15 cellular contexts compared by ENCODE assay signal in the genomic region with DNA sequence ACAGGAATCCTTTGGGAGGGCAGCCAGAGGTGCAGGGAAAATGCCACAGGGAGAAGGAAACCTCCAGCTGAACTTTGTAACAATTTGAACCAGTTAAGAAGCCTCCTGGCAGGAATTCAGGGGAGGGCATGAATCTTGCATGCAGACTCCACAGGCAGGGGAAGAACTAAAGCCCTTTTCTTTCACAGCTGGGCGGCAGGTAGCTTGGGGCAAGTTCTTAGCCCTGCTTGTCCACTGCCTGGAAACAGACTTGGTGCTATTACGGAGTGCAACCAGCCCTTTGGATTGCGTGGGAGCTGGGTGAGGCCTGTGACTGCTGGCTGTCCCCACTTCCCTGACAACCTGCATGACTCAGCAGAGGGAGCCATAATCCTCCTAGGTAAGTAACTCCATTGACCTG. TPM values are rescaled to one million over a fixed set of nuclear protein-coding genes. Genes with fewer than 3 reads are reported as not detected.
DNase-seq lines count a peak whose midpoint lies in the region; ATAC-seq and TF ChIP-seq lines count a peak whose summit lies in the region.
"Had no signal": no experiment of that assay in that cellular context is flagged by ENCODE, and none has a peak within 500 bp of the region (broad histone marks: within the 10 kb centered on the region; RNA-seq: fewer than 3 reads in every experiment).

No MANE protein-coding gene starts in this region.

- no peak overlapping the region for H2BK12ac ChIP-seq in mesenchymal stem cell (ENCODE audit: low read length in 2 of 2)

- peak overlapping the region; percentile 43; the same call in 1 of the 2 replicates for H2AFZ ChIP-seq in PC-9
- H2AFZ ChIP-seq in mesenchymal stem cell (ENCODE audit: low read depth, low read length), result no peak overlapping the region

- no peak overlapping the region for H3K18ac ChIP-seq in mesenchymal stem cell (ENCODE audit: low read depth in 1 of 2, low read length in 2 of 2)

- peaks cover 3% of the 10 kb centered on the region for H3K9me3 ChIP-seq in PC-9 (ENCODE audit: insufficient read depth, low read depth)
- H3K9me3 ChIP-seq in mesenchymal stem cell (ENCODE audit: control insufficient read depth, low read length), result peaks cover 11% of the 10 kb centered on the region
- no peaks in the 10 kb centered on the region for H3K9me3 ChIP-seq in transverse colon

- in situ Hi-C loops in transverse colon (cut with MboI; ENCODE audit: low pct_ligation_motif_present in 1 of 4, low pct_unique_long_range_greater_than_20kb in 1 of 4, low sequenced_read_pairs in 3 of 4), result no loop called here

- no peak for TF ChIP-seq EP300 in transverse colon (IDR thresholded peaks at IDR 0.05; ENCODE audit: low read depth)

- H3K23ac ChIP-seq in mesenchymal stem cell (ENCODE audit: low read length in 2 of 2), result no peak overlapping the region

- H3K27me3 ChIP-seq in PC-9 (ENCODE audit: insufficient read depth, low read depth) (no peaks in the 10 kb centered on the region), mesenchymal stem cell (ENCODE audit: control insufficient read depth in 1 of 2, insufficient read depth in 1 of 2, low read length in 2 of 2) (no peaks in the 10 kb centered on the region), transverse colon (no peaks in the 10 kb centered on the region)

- H3K79me1 ChIP-seq in mesenchymal stem cell (replicated peaks; ENCODE audit: low read length, poor library complexity, severe bottlenecking), result no peaks in the 10 kb centered on the region

- no peak overlapping the region for H3K14ac ChIP-seq in mesenchymal stem cell (ENCODE audit: low read length in 2 of 2)

- no peak overlapping the region for H2AK5ac ChIP-seq in mesenchymal stem cell (ENCODE audit: low read length, severe bottlenecking)

- no peak overlapping the region for H2BK120ac ChIP-seq in mesenchymal stem cell (ENCODE audit: low read depth, low read length)

- H3K36me3 ChIP-seq in PC-9 (ENCODE audit: low read depth) (no peaks in the 10 kb centered on the region), mesenchymal stem cell (ENCODE audit: control insufficient read depth in 1 of 2, insufficient read depth in 2 of 2, low read depth in 1 of 2, low read length in 2 of 2) (peaks cover 0 to 3% of the 10 kb centered on the region in 2 experiments), transverse colon (no peaks in the 10 kb centered on the region)

- no peak for ATAC-seq in natural killer cell treated with Interleukin-12 subunit alpha and Interleukin-12 subunit beta and Interleukin-15 and Interleukin-18, amount 100 ng/mL, for 72 hours
- ATAC-seq in HG02970 (IDR thresholded peaks at IDR 0.05; ENCODE audit: low FRiP score, unreplicated experiment), result no peak

- H3K4me2 ChIP-seq in PC-9 (peak overlapping the region; percentile 16; the same call in 1 of the 2 replicates), mesenchymal stem cell (ENCODE audit: low read length, poor library complexity, severe bottlenecking) (no peak overlapping the region)

- H3K4me1 ChIP-seq in PC-9 (replicated peaks; ENCODE audit: insufficient read depth), result peaks cover 21% of the 10 kb centered on the region
- no peaks in the 10 kb centered on the region for H3K4me1 ChIP-seq in mesenchymal stem cell (ENCODE audit: control insufficient read depth, insufficient read depth, low read depth, low read length)
- no peaks in the 10 kb centered on the region for H3K4me1 ChIP-seq in transverse colon

- peaks cover 16% of the 10 kb centered on the region for H3K4me1 Mint-ChIP-seq in chondrocyte (ENCODE audit: low read depth)
- H3K4me1 Mint-ChIP-seq in natural killer cell treated with Interleukin-12 subunit alpha and Interleukin-12 subunit beta and Interleukin-15 and Interleukin-18, amount 100 ng/mL, for 72 hours (ENCODE audit: low read depth in 2 of 2), result no peaks in the 10 kb centered on the region

- TF ChIP-seq POLR2A in transverse colon (IDR thresholded peaks at IDR 0.05), result no peak

- H4K91ac ChIP-seq in mesenchymal stem cell (ENCODE audit: low read length), result peak overlapping the region; percentile 39

- CTCF ChIA-PET in PC-9 (lab: Charles Lee), result no interaction called here

- no peaks in the 10 kb centered on the region for H3K79me2 ChIP-seq in PC-9 (ENCODE audit: low read depth)

- H3K9me3 Mint-ChIP-seq in chondrocyte (ENCODE audit: low read depth), result peaks cover 19% of the 10 kb centered on the region
- peaks cover 2% of the 10 kb centered on the region for H3K9me3 Mint-ChIP-seq in natural killer cell treated with Interleukin-12 subunit alpha and Interleukin-12 subunit beta and Interleukin-15 and Interleukin-18, amount 100 ng/mL, for 72 hours

- no peak overlapping the region for H3K9ac ChIP-seq in mesenchymal stem cell (ENCODE audit: low read length)

- DNase-seq in EH (ENCODE audit: low read depth), result peak; percentile 26
- peak; percentile 49 to 59 for DNase-seq in PC-9
- no peak for DNase-seq in chondrocyte (ENCODE audit: low spot score)
- DNase-seq in mesenchymal stem cell, result no peak
- DNase-seq in natural killer cell treated with Interleukin-12 subunit alpha and Interleukin-12 subunit beta and Interleukin-15 and Interleukin-18, amount 100 ng/mL, for 72 hours (ENCODE audit: low spot score), result no peak
- DNase-seq in transverse colon, result no peak
- no peak for DNase-seq in hippocampal formation (lab: John Stamatoyannopoulos, UW)
- DNase-seq: HCEC 1CT, KBM-7, NCI-H1105, NCI-H187, NCI-H82, SHP77 treated with DMSO at 0.1 percent for 48 hours had no signal

- intact Hi-C loops in PC-9 (cut with micrococcal nuclease; ENCODE audit: unreplicated experiment), result no loop called here
- intact Hi-C loops in transverse colon (cut with DNase I; ENCODE audit: low total_unique reads), result no loop called here

- no peak overlapping the region for H3K4me3 Mint-ChIP-seq in chondrocyte (ENCODE audit: unreplicated experiment)
- no peak overlapping the region for H3K4me3 Mint-ChIP-seq in natural killer cell treated with Interleukin-12 subunit alpha and Interleukin-12 subunit beta and Interleukin-15 and Interleukin-18, amount 100 ng/mL, for 72 hours

- H3K27ac Mint-ChIP-seq in chondrocyte (ENCODE audit: unreplicated experiment), result peak overlapping the region; percentile 6
- no peak overlapping the region for H3K27ac Mint-ChIP-seq in natural killer cell treated with Interleukin-12 subunit alpha and Interleukin-12 subunit beta and Interleukin-15 and Interleukin-18, amount 100 ng/mL, for 72 hours

- peaks cover 8% of the 10 kb centered on the region; the same call in 1 of the 2 replicates for H3F3A ChIP-seq in PC-9 (ENCODE audit: insufficient read depth, low read depth)

- no peak overlapping the region for H4K8ac ChIP-seq in mesenchymal stem cell (ENCODE audit: low read length)

- POLR2A ChIA-PET in PC-9 (lab: Charles Lee; ENCODE audit: unreplicated experiment), result interaction anchor here (0.6 kb wide), 1 partner anchor 54 kb away, joined by 4 read pairs; no protein-coding TSS in a partner anchor

- no peak overlapping the region for H3K4me3 ChIP-seq in PC-9
- no peak overlapping the region for H3K4me3 ChIP-seq in mesenchymal stem cell (ENCODE audit: insufficient read depth in 1 of 2, low read depth in 1 of 2, low read length in 2 of 2)
- no peak overlapping the region for H3K4me3 ChIP-seq in transverse colon

- TF ChIP-seq CTCF in PC-9 (conservative IDR thresholded peaks at IDR 0.05) (no peak), chondrocyte (IDR thresholded peaks at IDR 0.05) (no peak), transverse colon (IDR thresholded peaks at IDR 0.05) (no peak)

- WGBS in mesenchymal stem cell, result 97% methylated on average over 3 of the region's 3 CpGs
- 84% methylated on average over 3 of the region's 3 CpGs; no CpG with 5 or more reads in 1 of the 2 donors for WGBS in transverse colon (ENCODE audit: low coverage in 1 of 2), 2 donors

- H3K9me2 ChIP-seq in PC-9 (ENCODE audit: insufficient read depth), result no peaks in the 10 kb centered on the region

- H4K20me1 ChIP-seq in PC-9 (ENCODE audit: insufficient read depth), result no peaks in the 10 kb centered on the region

- H2BK5ac ChIP-seq in mesenchymal stem cell (ENCODE audit: low read depth, low read length, poor library complexity, severe bottlenecking), result no peak overlapping the region

- H3K27ac ChIP-seq in PC-9 (peak overlapping the region; percentile 83), mesenchymal stem cell (ENCODE audit: low read length, poor library complexity, severe bottlenecking) (no peak overlapping the region), transverse colon (no peak overlapping the region)
- H3K27ac ChIP-seq: HL-60 had no signal

- peak overlapping the region in 1 of 2 experiments; percentile 51 for H3K4ac ChIP-seq in mesenchymal stem cell (ENCODE audit: low read depth in 1 of 2, low read length in 2 of 2)

- BruUV-seq in PC-9 (replicated peaks; lab: Mats Ljungman, UMichigan), result TSS peak; percentile 55

- H2BK15ac ChIP-seq in mesenchymal stem cell (ENCODE audit: low read depth, poor library complexity, severe bottlenecking), result no peak overlapping the region

- H3K36me3 Mint-ChIP-seq in chondrocyte (ENCODE audit: low read depth), result peaks cover 6% of the 10 kb centered on the region
- H3K36me3 Mint-ChIP-seq in natural killer cell treated with Interleukin-12 subunit alpha and Interleukin-12 subunit beta and Interleukin-15 and Interleukin-18, amount 100 ng/mL, for 72 hours, result no peaks in the 10 kb centered on the region

- H3K27me3 Mint-ChIP-seq in chondrocyte (ENCODE audit: low read depth), result peaks cover 2% of the 10 kb centered on the region
- H3K27me3 Mint-ChIP-seq in natural killer cell treated with Interleukin-12 subunit alpha and Interleukin-12 subunit beta and Interleukin-15 and Interleukin-18, amount 100 ng/mL, for 72 hours, result peaks cover 43% of the 10 kb centered on the region in 2 donors

RNA-seq across cellular contexts. Expression of a gene that starts 51.7 kb away (rescaled TPM):
- 15.6 and 16.8 TPM in 2 replicates for total RNA-seq in PC-9 (2021)
- 92.2 to 175 TPM (median 166 TPM) in 3 replicates for total RNA-seq in chondrocyte
- 42.5 TPM for polyA plus RNA-seq in mesenchymal stem cell (2013, experiment 1 of 2)
- polyA plus RNA-seq in mesenchymal stem cell (2013, experiment 2 of 2), result 42.9 TPM
- total RNA-seq in natural killer cell treated with Interleukin-12 subunit alpha and Interleukin-12 subunit beta and Interleukin-15 and Interleukin-18, amount 100 ng/mL, for 72 hours, result under 1 TPM; 0.06 to 0.48 TPM
- total RNA-seq in transverse colon, result 1 to 10 TPM in 2 of 4 donors, under 1 TPM in 1, not detected in 1; 0.14 to 2.2 (median 1.1) TPM

Comparison
In these comparisons a context has a peak if more than half of its experiments do, and no peak if none do; other contexts are left out.
1. DNase-seq: peak in EH (single experiment) and PC-9 (2 of 2); none in chondrocyte (single experiment), mesenchymal stem cell (single experiment), natural killer cell treated with Interleukin-12 subunit alpha and Interleukin-12 subunit beta and Interleukin-15 and Interleukin-18, amount 100 ng/mL, for 72 hours (single experiment), transverse colon (single experiment) and hippocampal formation (0 of 2).